ENCODE assay signal across 19 cellular contexts in the genomic region with DNA sequence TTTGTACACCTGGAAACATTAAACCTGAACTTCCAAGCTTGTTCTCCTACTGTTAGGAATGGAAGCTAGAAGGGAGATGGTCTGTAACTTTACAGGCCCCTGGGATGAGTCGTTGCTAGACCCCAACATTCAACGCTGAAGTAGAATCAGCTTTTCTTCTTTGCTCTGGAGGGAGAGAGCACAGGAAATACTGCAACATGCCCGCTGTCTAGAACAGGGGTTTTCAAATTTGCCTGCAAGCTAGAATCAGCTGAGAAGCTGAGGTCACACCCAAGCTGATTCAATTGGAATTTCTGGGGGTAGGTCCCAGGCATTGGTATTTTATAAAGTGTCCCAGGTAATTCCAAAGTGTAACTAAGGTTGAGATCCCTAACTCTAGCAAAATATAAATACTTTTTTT.
DNase-seq lines count a peak whose midpoint lies in the region; ATAC-seq, FAIRE-seq and TF ChIP-seq lines count a peak whose summit lies in the region.
"Had no signal": no experiment of that assay in that cellular context is flagged by ENCODE, and none has a peak within 500 bp of the region (broad histone marks: within the 10 kb centered on the region; RNA-seq: fewer than 3 reads in every experiment).

No MANE protein-coding gene starts in this region.

- H3K27ac ChIP-seq in CD4-positive, alpha-beta T cell (ENCODE audit: low read depth, low read length) = no peak overlapping the region
- no peak overlapping the region for H3K27ac ChIP-seq in keratinocyte (ENCODE audit: control insufficient read depth, insufficient read depth, low read length)
- H3K27ac ChIP-seq in caudate nucleus (ENCODE audit: low read depth, low read length) = no peak overlapping the region

- no peaks in the 10 kb centered on the region for H3K27me3 Mint-ChIP-seq in CD4-positive, alpha-beta T cell
- no peaks in the 10 kb centered on the region for H3K27me3 Mint-ChIP-seq in osteocyte (ENCODE audit: unreplicated experiment)

- CTCF ChIA-PET in CD4-positive, alpha-beta T cell (lab: Charles Lee) = no interaction called here

- no peaks in the 10 kb centered on the region for H3K36me3 Mint-ChIP-seq in CD4-positive, alpha-beta T cell (ENCODE audit: low read depth)
- peaks cover 38% of the 10 kb centered on the region for H3K36me3 Mint-ChIP-seq in osteocyte (ENCODE audit: unreplicated experiment)
- H3K36me3 Mint-ChIP-seq: CD8-positive, alpha-beta memory T cell had no signal

- no peak for TF ChIP-seq CTCF in CD4-positive, alpha-beta T cell (IDR thresholded peaks at IDR 0.05)
- TF ChIP-seq CTCF in bronchial epithelial cell (IDR thresholded peaks at IDR 0.05; ENCODE audit: insufficient read depth, low read length, severe bottlenecking) (no peak), keratinocyte (optimal IDR thresholded peaks at IDR 0.05 in 1 of 3, IDR thresholded peaks at IDR 0.05 in 1 of 3, conservative IDR thresholded peaks at IDR 0.05 in 1 of 3; ENCODE audit: extremely low read depth in 1 of 3, insufficient read depth in 2 of 3, low read length in 3 of 3) (no peak), osteocyte (IDR thresholded peaks at IDR 0.05) (no peak)

- H3K79me2 ChIP-seq in keratinocyte (ENCODE audit: control insufficient read depth, insufficient read depth, low read length) = no peaks in the 10 kb centered on the region

- dilution Hi-C loops in keratinocyte (cut with MboI; ENCODE audit: extremely low pct_ligation_motif_present, low sequenced_read_pairs) = no loop called here

- no peaks in the 10 kb centered on the region for H4K20me1 ChIP-seq in keratinocyte (ENCODE audit: control insufficient read depth, extremely low read depth, insufficient read depth, low read length)

- ATAC-seq in CD4-positive, alpha-beta T cell (ENCODE audit: poor library complexity) = peak; percentile 34
- ATAC-seq: HepG2 had no signal

- no peak for DNase-seq in CD4-positive, alpha-beta T cell
- peak; percentile 7 for DNase-seq in bronchial epithelial cell (ENCODE audit: low read depth)
- no peak for DNase-seq in keratinocyte (ENCODE audit: low read depth, low spot score)
- no peak for DNase-seq in osteocyte (ENCODE audit: extremely low spot score, unreplicated experiment)
- DNase-seq in caudate nucleus (lab: John Stamatoyannopoulos, UW) = no peak
- DNase-seq in NCI-H2227 (lab: John Stamatoyannopoulos, UW; ENCODE audit: unreplicated experiment) = no peak
- DNase-seq in NCI-H345 treated with DMSO at 0.1 percent for 48 hours (lab: John Stamatoyannopoulos, UW; ENCODE audit: unreplicated experiment) = no peak
- DNase-seq: ACHN; C1 segment of cervical spinal cord; Caco-2; CD8-positive, alpha-beta memory T cell; DND-41; GDM1 had no signal

- H3K9me1 ChIP-seq in keratinocyte (ENCODE audit: control insufficient read depth, extremely low read depth, insufficient read depth, low read length) = no peaks in the 10 kb centered on the region

- intact Hi-C loops in CD4-positive, alpha-beta T cell (cut with DNase I, micrococcal nuclease) = no loop called here

- no peak overlapping the region for H3K4me3 Mint-ChIP-seq in CD4-positive, alpha-beta T cell
- H3K4me3 Mint-ChIP-seq in osteocyte (ENCODE audit: unreplicated experiment) = no peak overlapping the region
- H3K4me3 Mint-ChIP-seq: B cell had no signal

- H3K4me1 ChIP-seq in keratinocyte (ENCODE audit: control insufficient read depth, extremely low read depth, insufficient read depth, low read length) = peaks cover 4% of the 10 kb centered on the region

- no peak overlapping the region for H3K9ac ChIP-seq in keratinocyte (ENCODE audit: control insufficient read depth, extremely low read depth, insufficient read depth, low read length)

- no peaks in the 10 kb centered on the region for H3K36me3 ChIP-seq in bronchial epithelial cell (ENCODE audit: control insufficient read depth, insufficient read depth, low read length)
- H3K36me3 ChIP-seq in keratinocyte (ENCODE audit: control insufficient read depth in 2 of 2, extremely low read depth in 1 of 2, insufficient read depth in 2 of 2, low read length in 2 of 2) = no peaks in the 10 kb centered on the region
- H3K36me3 ChIP-seq: HAP-1 had no signal

- H3K9me3 Mint-ChIP-seq in CD4-positive, alpha-beta T cell = no peaks in the 10 kb centered on the region
- no peaks in the 10 kb centered on the region for H3K9me3 Mint-ChIP-seq in osteocyte (ENCODE audit: unreplicated experiment)
- H3K9me3 Mint-ChIP-seq: CD8-positive, alpha-beta memory T cell had no signal

- no peaks in the 10 kb centered on the region for H3K9me3 ChIP-seq in CD4-positive, alpha-beta T cell (ENCODE audit: control insufficient read depth, low read length)
- H3K9me3 ChIP-seq in keratinocyte (ENCODE audit: control insufficient read depth, low read depth, low read length) = no peaks in the 10 kb centered on the region
- H3K9me3 ChIP-seq: Caco-2, HAP-1 had no signal

- peak overlapping the region; percentile 41 for H3K4me2 ChIP-seq in keratinocyte (ENCODE audit: control insufficient read depth, extremely low read depth, insufficient read depth, low read depth, low read length)

- H2AFZ ChIP-seq in keratinocyte (ENCODE audit: control insufficient read depth, low read length) = no peak overlapping the region

- H3K4me3 ChIP-seq in bronchial epithelial cell (ENCODE audit: low read depth, low read length) = no peak overlapping the region
- H3K4me3 ChIP-seq in keratinocyte (ENCODE audit: control insufficient read depth in 2 of 3, extremely low read depth in 1 of 3, insufficient read depth in 2 of 3, low read depth in 1 of 3, low read length in 3 of 3) = no peak overlapping the region
- H3K4me3 ChIP-seq: HAP-1 had no signal

- POLR2A ChIA-PET in CD4-positive, alpha-beta T cell (lab: Charles Lee) = interaction anchor here (2.3 kb wide), 1 partner anchor 10 kb away, joined by 8 read pairs; no protein-coding TSS in a partner anchor

- peak overlapping the region; percentile 9 for H3K27ac Mint-ChIP-seq in CD4-positive, alpha-beta T cell
- peak overlapping the region; percentile 47 for H3K27ac Mint-ChIP-seq in osteocyte (ENCODE audit: unreplicated experiment)
- H3K27ac Mint-ChIP-seq: B cell had no signal

- H3K4me1 Mint-ChIP-seq in CD4-positive, alpha-beta T cell (ENCODE audit: low read depth) = peaks cover 14% of the 10 kb centered on the region
- peaks cover 64% of the 10 kb centered on the region for H3K4me1 Mint-ChIP-seq in osteocyte (ENCODE audit: unreplicated experiment)

- no peaks in the 10 kb centered on the region for H3K27me3 ChIP-seq in CD4-positive, alpha-beta T cell (ENCODE audit: control insufficient read depth, insufficient read depth, low read length)
- H3K27me3 ChIP-seq in bronchial epithelial cell (ENCODE audit: control insufficient read depth, insufficient read depth, low read length) = no peaks in the 10 kb centered on the region
- H3K27me3 ChIP-seq in keratinocyte (ENCODE audit: control insufficient read depth, extremely low read depth, insufficient read depth, low read length) = no peaks in the 10 kb centered on the region

- no peak for FAIRE-seq in bronchial epithelial cell (lab: Jason Lieb, UNC)
- no peak for FAIRE-seq in keratinocyte (lab: Jason Lieb, UNC)
- FAIRE-seq: GM19239, H1, HepG2, HTR-8/SVneo had no signal
